ENCODE assay signal across 9 cellular contexts in the genomic region with DNA sequence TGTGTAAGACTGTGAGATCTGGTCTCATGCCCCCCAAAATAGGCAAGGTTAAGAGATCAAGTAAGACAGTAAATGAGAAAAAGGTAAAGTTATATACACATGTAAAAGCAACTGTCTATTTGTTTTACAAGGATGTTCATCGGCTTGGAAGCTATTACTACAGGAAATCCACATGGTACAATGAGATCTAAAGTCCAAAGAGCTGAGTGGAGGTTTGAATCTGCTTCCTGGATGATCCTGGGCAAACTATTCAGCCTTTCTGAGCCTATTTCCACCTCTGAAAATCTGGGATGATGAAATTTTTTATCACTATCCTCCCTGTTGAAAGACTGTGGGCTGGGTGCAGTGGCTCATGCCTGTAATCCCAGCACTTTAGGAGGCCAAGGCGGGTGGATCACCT.
"Had no signal": no experiment of that assay in that cellular context is flagged by ENCODE, and none has a peak within 500 bp of the region (broad histone marks: within the 10 kb centered on the region; RNA-seq: fewer than 3 reads in every experiment).

No MANE protein-coding gene starts in this region.

- H3K9me3 ChIP-seq: HAP-1 had no signal

- H3K27ac ChIP-seq: HL-60 had no signal

- H3K9me3 Mint-ChIP-seq: HFFc6 had no signal

- H3K4me1 ChIP-seq: HAP-1 had no signal

- H3K4me3 ChIP-seq: HAP-1, K562 had no signal

- H3K27ac Mint-ChIP-seq: HFFc6 had no signal

- FAIRE-seq: K562 had no signal

- DNase-seq: GOT3, H7, HFFc6, IMR-90, KG1 had no signal

- ATAC-seq: HCT116, K562 had no signal

- H3K4me3 Mint-ChIP-seq: HFFc6 had no signal
